9 cellular contexts compared by ENCODE assay signal in the genomic region with DNA sequence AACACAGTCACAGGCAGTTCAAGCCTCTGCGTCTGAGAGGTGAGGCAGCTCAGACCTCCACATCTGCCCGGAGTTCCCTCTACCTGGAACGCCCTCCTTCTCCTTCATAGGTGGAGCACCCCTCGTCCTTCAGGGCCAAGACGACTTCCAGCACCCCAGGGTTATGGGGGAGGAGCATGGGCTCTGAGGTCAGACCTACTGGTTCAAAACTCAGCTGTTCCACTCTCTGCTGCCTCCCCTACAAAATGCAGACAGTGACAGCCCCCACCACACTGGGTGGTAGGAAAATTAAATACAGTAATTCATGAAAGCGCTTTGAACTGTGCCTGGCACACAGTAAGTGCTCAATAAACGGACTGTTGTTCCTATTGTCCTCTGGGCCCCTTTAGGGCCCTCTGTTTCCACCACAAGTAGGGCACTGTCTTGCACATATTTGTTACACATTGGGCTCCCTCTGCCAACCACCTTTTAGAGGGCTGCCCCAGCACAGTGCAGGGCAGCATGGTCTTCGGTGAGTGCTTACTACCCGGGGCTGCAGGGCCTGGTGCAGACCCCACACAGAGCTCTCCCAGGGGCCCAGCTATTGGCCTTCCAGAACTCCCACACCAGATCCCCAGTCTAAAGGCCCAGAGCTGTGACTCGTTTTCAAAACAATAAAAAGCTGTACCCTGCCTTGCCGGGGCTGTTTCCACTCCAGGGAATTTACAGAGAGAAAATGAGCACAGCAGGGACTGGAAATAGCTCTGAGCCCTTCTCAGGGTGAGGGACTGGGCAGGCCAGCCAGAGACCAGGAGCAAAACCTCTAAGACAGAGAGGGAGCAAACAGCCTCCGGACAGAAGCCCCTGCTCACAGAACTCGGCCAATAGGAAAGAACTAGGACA. TPM values are rescaled to one million over a fixed set of nuclear protein-coding genes. Genes with fewer than 3 reads are reported as not detected.
DNase-seq lines count a peak whose midpoint lies in the region; ATAC-seq lines count a peak whose summit lies in the region.
"Had no signal": no experiment of that assay in that cellular context is flagged by ENCODE, and none has a peak within 500 bp of the region (broad histone marks: within the 10 kb centered on the region; RNA-seq: fewer than 3 reads in every experiment).

No MANE protein-coding gene starts in this region.

- peaks cover 6% of the 10 kb centered on the region for H3K27me3 Mint-ChIP-seq in T-helper 2 cell treated with Interferon-gamma antibody and Interleukin-4, amounts not matched to agents 5 μg/mL and 100 μg/mL, for 36 hours (ENCODE audit: low read depth)
- H3K27me3 Mint-ChIP-seq in activated T-helper 2 cell treated with anti-CD3 and anti-CD28 coated beads, Interferon-gamma antibody, Interleukin-2, Interleukin-4, amounts not matched to agents 10 μg/mL and 5 μg/mL and 100 μg/mL, durations not matched to agents 14 hours and 24 hours and 36 hours (ENCODE audit: low read depth): peaks cover 4% of the 10 kb centered on the region
- H3K27me3 Mint-ChIP-seq: memory B cell had no signal

- H3K9ac ChIP-seq in subcutaneous abdominal adipose tissue (ENCODE audit: low read length in 5 of 5): peak overlapping the region in 4 of 5 donors; percentile 12 to 95 (median 37)

- H3K4me1 ChIP-seq in subcutaneous abdominal adipose tissue (ENCODE audit: control insufficient read depth in 5 of 5, insufficient read depth in 5 of 5, low read length in 5 of 5): peaks cover 25 to 74% (median 63%) of the 10 kb centered on the region in 5 donors

- peaks cover 0 to 5% (median 0%) of the 10 kb centered on the region in 5 donors for H3K36me3 ChIP-seq in subcutaneous abdominal adipose tissue (ENCODE audit: control insufficient read depth in 5 of 5, insufficient read depth in 5 of 5, low read length in 5 of 5)

- peaks cover 46% of the 10 kb centered on the region for H3K4me1 Mint-ChIP-seq in T-helper 2 cell treated with Interferon-gamma antibody and Interleukin-4, amounts not matched to agents 5 μg/mL and 100 μg/mL, for 36 hours (ENCODE audit: low read depth)
- H3K4me1 Mint-ChIP-seq in activated T-helper 2 cell treated with anti-CD3 and anti-CD28 coated beads, Interferon-gamma antibody, Interleukin-2, Interleukin-4, amounts not matched to agents 10 μg/mL and 5 μg/mL and 100 μg/mL, durations not matched to agents 14 hours and 24 hours and 36 hours (ENCODE audit: low read depth): peaks cover 43% of the 10 kb centered on the region

- H3K36me3 Mint-ChIP-seq in T-helper 2 cell treated with Interferon-gamma antibody and Interleukin-4, amounts not matched to agents 5 μg/mL and 100 μg/mL, for 36 hours (ENCODE audit: low read depth): peaks cover 3% of the 10 kb centered on the region
- no peaks in the 10 kb centered on the region for H3K36me3 Mint-ChIP-seq in activated T-helper 2 cell treated with anti-CD3 and anti-CD28 coated beads, Interferon-gamma antibody, Interleukin-2, Interleukin-4, amounts not matched to agents 10 μg/mL and 5 μg/mL and 100 μg/mL, durations not matched to agents 14 hours and 24 hours and 36 hours (ENCODE audit: low read depth)
- H3K36me3 Mint-ChIP-seq: memory B cell had no signal

- H3K27me3 ChIP-seq in layer of hippocampus (ENCODE audit: control insufficient read depth, insufficient read depth, low read length): no peaks in the 10 kb centered on the region
- H3K27me3 ChIP-seq in subcutaneous abdominal adipose tissue (ENCODE audit: control insufficient read depth in 5 of 5, insufficient read depth in 4 of 5, low read length in 5 of 5): no peaks in the 10 kb centered on the region

- H3K9me3 ChIP-seq in subcutaneous abdominal adipose tissue (ENCODE audit: control insufficient read depth in 5 of 5, low read length in 5 of 5): no peaks in the 10 kb centered on the region

- H3K9me3 Mint-ChIP-seq in T-helper 2 cell treated with Interferon-gamma antibody and Interleukin-4, amounts not matched to agents 5 μg/mL and 100 μg/mL, for 36 hours: no peaks in the 10 kb centered on the region
- H3K9me3 Mint-ChIP-seq in activated T-helper 2 cell treated with anti-CD3 and anti-CD28 coated beads, Interferon-gamma antibody, Interleukin-2, Interleukin-4, amounts not matched to agents 10 μg/mL and 5 μg/mL and 100 μg/mL, durations not matched to agents 14 hours and 24 hours and 36 hours: no peaks in the 10 kb centered on the region
- H3K9me3 Mint-ChIP-seq: memory B cell had no signal

- peak overlapping the region in 4 of 5 donors; percentile 89 to 96 (median 92) for H3K4me3 ChIP-seq in subcutaneous abdominal adipose tissue (ENCODE audit: low read depth in 1 of 5, low read length in 5 of 5)

- ATAC-seq in HG02763 (IDR thresholded peaks at IDR 0.05; ENCODE audit: unreplicated experiment): no peak

- peak overlapping the region; percentile 22 for H3K4me3 Mint-ChIP-seq in T-helper 2 cell treated with Interferon-gamma antibody and Interleukin-4, amounts not matched to agents 5 μg/mL and 100 μg/mL, for 36 hours
- H3K4me3 Mint-ChIP-seq in activated T-helper 2 cell treated with anti-CD3 and anti-CD28 coated beads, Interferon-gamma antibody, Interleukin-2, Interleukin-4, amounts not matched to agents 10 μg/mL and 5 μg/mL and 100 μg/mL, durations not matched to agents 14 hours and 24 hours and 36 hours (ENCODE audit: low read depth): peak overlapping the region; percentile 40
- H3K4me3 Mint-ChIP-seq: memory B cell had no signal

- H3K27ac ChIP-seq in layer of hippocampus (ENCODE audit: low read depth, low read length) (peak overlapping the region; percentile 92), subcutaneous abdominal adipose tissue (ENCODE audit: low read depth, low read length) (peak overlapping the region; percentile 88)

- intact Hi-C loops in activated T-helper 2 cell treated with anti-CD3 and anti-CD28 coated beads, Interferon-gamma antibody, Interleukin-2, Interleukin-4, amounts not matched to agents 10 μg/mL and 5 μg/mL and 100 μg/mL, durations not matched to agents 14 hours and 24 hours and 36 hours (cut with micrococcal nuclease): loop anchor here (5.0 kb wide), 1 partner anchor 47 kb away; the partner anchor contains the start of gene CSNK1E

- H3K27ac Mint-ChIP-seq in T-helper 2 cell treated with Interferon-gamma antibody and Interleukin-4, amounts not matched to agents 5 μg/mL and 100 μg/mL, for 36 hours: no peak overlapping the region
- H3K27ac Mint-ChIP-seq in activated T-helper 2 cell treated with anti-CD3 and anti-CD28 coated beads, Interferon-gamma antibody, Interleukin-2, Interleukin-4, amounts not matched to agents 10 μg/mL and 5 μg/mL and 100 μg/mL, durations not matched to agents 14 hours and 24 hours and 36 hours: no peak overlapping the region
- H3K27ac Mint-ChIP-seq: memory B cell had no signal

- DNase-seq in T-helper 2 cell treated with Interferon-gamma antibody and Interleukin-4, amounts not matched to agents 5 μg/mL and 100 μg/mL, for 36 hours (ENCODE audit: low spot score): no peak
- no peak for DNase-seq in T-helper 2 cell
- no peak for DNase-seq in activated T-helper 2 cell treated with anti-CD3 and anti-CD28 coated beads, Interferon-gamma antibody, Interleukin-2, Interleukin-4, amounts not matched to agents 10 μg/mL and 5 μg/mL and 100 μg/mL, durations not matched to agents 14 hours and 24 hours and 36 hours (ENCODE audit: low spot score)
- DNase-seq in NCI-H1092 treated with DMSO at 0.1 percent for 48 hours (lab: John Stamatoyannopoulos, UW): no peak
- no peak for DNase-seq in NCI-H345 (lab: John Stamatoyannopoulos, UW)

RNA-seq across cellular contexts. Expression of gene TMEM184B, which starts 2.5 kb away (rescaled TPM):
- 34.8 and 35.8 TPM in 2 replicates for total RNA-seq in activated T-helper 2 cell treated with anti-CD3 and anti-CD28 coated beads, Interferon-gamma antibody, Interleukin-2, Interleukin-4, amounts not matched to agents 10 μg/mL and 5 μg/mL and 100 μg/mL, durations not matched to agents 14 hours and 24 hours and 36 hours

RNA-seq across cellular contexts. Expression of gene CSNK1E, which starts 46.9 kb away (rescaled TPM):
- 155 and 160 TPM in 2 replicates for total RNA-seq in activated T-helper 2 cell treated with anti-CD3 and anti-CD28 coated beads, Interferon-gamma antibody, Interleukin-2, Interleukin-4, amounts not matched to agents 10 μg/mL and 5 μg/mL and 100 μg/mL, durations not matched to agents 14 hours and 24 hours and 36 hours
